15 cellular contexts compared by ENCODE assay signal in genomic region chr12:68477906-68478305, GRCh38.
DNase-seq lines count a peak whose midpoint lies in the region; ATAC-seq, FAIRE-seq and TF ChIP-seq lines count a peak whose summit lies in the region.
"Had no signal": no experiment of that assay in that cellular context is flagged by ENCODE, and none has a peak within 500 bp of the region (broad histone marks: within the 10 kb centered on the region; RNA-seq: fewer than 3 reads in every experiment).

No MANE protein-coding gene starts in this region.

- no peak overlapping the region for H3K4me3 Mint-ChIP-seq in activated T-helper 17 cell treated with anti-CD3 and anti-CD28 coated beads, Interleukin-2, amount 50 U/mL, for 72 hours
- H3K4me3 Mint-ChIP-seq in osteocyte (ENCODE audit: unreplicated experiment): no peak overlapping the region
- H3K4me3 Mint-ChIP-seq: CD4-positive, alpha-beta T cell had no signal

- H3K27me3 Mint-ChIP-seq in activated T-helper 17 cell treated with anti-CD3 and anti-CD28 coated beads, Interleukin-2, amount 50 U/mL, for 72 hours: no peaks in the 10 kb centered on the region
- H3K27me3 Mint-ChIP-seq in osteocyte (ENCODE audit: unreplicated experiment): no peaks in the 10 kb centered on the region
- H3K27me3 Mint-ChIP-seq: CD4-positive, alpha-beta T cell had no signal

- peaks cover 26% of the 10 kb centered on the region for H3K4me1 Mint-ChIP-seq in activated T-helper 17 cell treated with anti-CD3 and anti-CD28 coated beads, Interleukin-2, amount 50 U/mL, for 72 hours
- peaks cover 38% of the 10 kb centered on the region for H3K4me1 Mint-ChIP-seq in osteocyte (ENCODE audit: unreplicated experiment)

- no peak for ATAC-seq in activated T-helper 17 cell treated with anti-CD3 and anti-CD28 coated beads, Interleukin-2, amount 50 U/mL, for 72 hours (replicated peaks)
- no peak for ATAC-seq in GM19455 (IDR thresholded peaks at IDR 0.05; ENCODE audit: unreplicated experiment)
- ATAC-seq: HepG2 had no signal

- no peak for FAIRE-seq in frontal cortex (lab: Jason Lieb, UNC)
- FAIRE-seq: A204.1, D721Med, G401.6, GM12891, GM19239, HepG2 had no signal

- peak overlapping the region; percentile 0 for H3K27ac Mint-ChIP-seq in activated T-helper 17 cell treated with anti-CD3 and anti-CD28 coated beads, Interleukin-2, amount 50 U/mL, for 72 hours
- peak overlapping the region; percentile 91 for H3K27ac Mint-ChIP-seq in osteocyte (ENCODE audit: unreplicated experiment)
- H3K27ac Mint-ChIP-seq: CD4-positive, alpha-beta T cell had no signal

- TF ChIP-seq CTCF in osteocyte (IDR thresholded peaks at IDR 0.05): no peak

- no peaks in the 10 kb centered on the region for H3K9me3 Mint-ChIP-seq in activated T-helper 17 cell treated with anti-CD3 and anti-CD28 coated beads, Interleukin-2, amount 50 U/mL, for 72 hours
- peaks cover 3% of the 10 kb centered on the region for H3K9me3 Mint-ChIP-seq in osteocyte (ENCODE audit: unreplicated experiment)

- H3K36me3 Mint-ChIP-seq in activated T-helper 17 cell treated with anti-CD3 and anti-CD28 coated beads, Interleukin-2, amount 50 U/mL, for 72 hours (ENCODE audit: low read depth): peaks cover 13% of the 10 kb centered on the region
- H3K36me3 Mint-ChIP-seq in osteocyte (ENCODE audit: unreplicated experiment): no peaks in the 10 kb centered on the region

- peak; percentile 46 for DNase-seq in fibroblast of gingiva (ENCODE audit: low read depth)
- no peak for DNase-seq in osteocyte (ENCODE audit: extremely low spot score, unreplicated experiment)
- DNase-seq in frontal cortex (ENCODE audit: low spot score in 2 of 2): no peak
- no peak for DNase-seq in NCI-H2171 (lab: John Stamatoyannopoulos, UW)
- DNase-seq: AML-193; Caco-2; CD4-positive, alpha-beta T cell had no signal
